In the genomic region with DNA sequence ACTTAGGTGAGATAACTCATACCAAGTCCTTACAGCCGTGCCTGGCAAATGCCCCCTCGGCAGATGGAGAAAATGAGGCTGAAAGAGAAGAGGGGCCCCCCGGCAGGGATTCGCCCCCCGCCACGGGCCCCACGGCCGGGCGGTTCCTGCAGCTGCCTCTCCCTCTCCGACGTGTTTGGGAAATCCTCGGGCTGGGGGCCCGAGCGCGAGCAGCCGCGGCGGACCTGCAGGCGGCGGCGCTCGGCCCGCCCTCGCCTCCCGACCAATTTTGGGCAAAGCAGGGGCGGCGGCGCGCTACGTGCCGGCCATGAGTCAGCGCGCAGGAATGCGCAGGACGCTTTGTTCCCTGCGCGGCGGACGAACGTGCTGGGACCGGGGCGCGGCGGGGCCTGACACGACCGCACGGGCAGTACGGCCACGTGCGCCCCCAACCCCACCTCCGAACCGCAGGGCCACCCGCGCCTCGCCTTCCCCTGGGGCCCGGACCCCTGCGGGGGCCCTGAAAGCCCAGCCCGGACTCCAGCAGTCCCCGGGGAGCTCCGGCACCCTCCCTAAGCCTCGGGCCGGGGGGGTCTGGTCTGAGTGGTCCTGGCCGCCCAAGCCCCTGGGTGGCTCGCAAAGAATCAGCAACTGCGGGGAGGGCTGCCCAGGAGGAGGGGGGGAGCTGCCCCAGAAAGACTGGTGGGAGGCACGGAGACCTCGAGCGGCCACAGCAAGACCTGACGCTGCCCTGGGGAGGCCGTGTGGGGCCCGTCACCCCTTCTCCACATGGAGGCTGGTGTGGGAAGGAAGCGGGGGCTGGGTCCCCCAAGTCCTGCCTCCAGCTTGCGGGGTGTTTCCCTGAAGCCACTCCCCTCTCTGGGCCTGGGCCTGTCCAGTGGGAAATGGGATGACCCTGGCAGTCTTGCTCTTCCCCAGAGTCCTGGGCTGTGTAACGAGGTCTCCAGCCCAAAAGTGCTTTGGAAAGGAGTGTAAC, we compare ENCODE assay signal across 1 cellular context.
TF ChIP-seq lines count a peak whose summit lies in the region.

No MANE protein-coding gene starts in this region.

TF ChIP-seq in H1, 55 proteins besides CTCF, POLR2A, EP300 and RAD21:
- TF ChIP-seq YY1 (IDR thresholded peaks at IDR 0.05; ENCODE audit: low read depth, low read length) = 0 out of 2 replicates have a peak, but pooled peaks have one; percentile 41
- peak; percentile 27 for TF ChIP-seq KDM4A (IDR thresholded peaks at IDR 0.05; ENCODE audit: low read depth, low read length, severe bottlenecking)
- peak; percentile 5; the same call in 1 of the 2 replicates for TF ChIP-seq NRF1 (IDR thresholded peaks at IDR 0.05; ENCODE audit: low read depth, low read length)
- peak; percentile 88 for TF ChIP-seq E2F6 (IDR thresholded peaks at IDR 0.05)
- TF ChIP-seq POLR2AphosphoS5 (IDR thresholded peaks at IDR 0.05; ENCODE audit: low read depth, low read length) = peak; percentile 38
- no peak for TF ChIP-seq MAFK (IDR thresholded peaks at IDR 0.05; ENCODE audit: low read depth, low read length)
- no peak for TF ChIP-seq CHD1 (IDR thresholded peaks at IDR 0.05; ENCODE audit: low read depth, low read length)
- TF ChIP-seq, protein P1, sequence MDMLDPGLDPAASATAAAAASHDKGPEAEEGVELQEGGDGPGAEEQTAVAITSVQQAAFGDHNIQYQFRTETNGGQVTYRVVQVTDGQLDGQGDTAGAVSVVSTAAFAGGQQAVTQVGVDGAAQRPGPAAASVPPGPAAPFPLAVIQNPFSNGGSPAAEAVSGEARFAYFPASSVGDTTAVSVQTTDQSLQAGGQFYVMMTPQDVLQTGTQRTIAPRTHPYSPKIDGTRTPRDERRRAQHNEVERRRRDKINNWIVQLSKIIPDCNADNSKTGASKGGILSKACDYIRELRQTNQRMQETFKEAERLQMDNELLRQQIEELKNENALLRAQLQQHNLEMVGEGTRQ (IDR thresholded peaks at IDR 0.05; ENCODE audit: low read length) = peak; percentile 33
- no peak for TF ChIP-seq ZNF274 (IDR thresholded peaks at IDR 0.05; ENCODE audit: borderline replicate concordance, extremely low read depth, low read length)
- TF ChIP-seq JUN (IDR thresholded peaks at IDR 0.05; ENCODE audit: low read depth, low read length) = peak; percentile 97
- peak; percentile 34 for TF ChIP-seq RNF2 (IDR thresholded peaks at IDR 0.05; ENCODE audit: borderline replicate concordance, low read depth, low read length, missing control alignments, poor library complexity, severe bottlenecking)
- TF ChIP-seq GABPA (IDR thresholded peaks at IDR 0.05; ENCODE audit: borderline replicate concordance, insufficient read depth, low read length) = no peak
- TF ChIP-seq TAF7 (optimal IDR thresholded peaks at IDR 0.05; ENCODE audit: borderline replicate concordance, low read depth, low read length) = no peak
- no peak for TF ChIP-seq SP1 (IDR thresholded peaks at IDR 0.05; ENCODE audit: low read depth, low read length)
- peak; percentile 100 for TF ChIP-seq JUND (IDR thresholded peaks at IDR 0.05; ENCODE audit: low read length)
- peak; percentile 86 for TF ChIP-seq ATF3 (IDR thresholded peaks at IDR 0.05; ENCODE audit: insufficient read depth, low read depth, low read length)
- peak; percentile 27 for TF ChIP-seq ASH2L (IDR thresholded peaks at IDR 0.05; ENCODE audit: low read length)
- TF ChIP-seq FOSL1 (IDR thresholded peaks at IDR 0.05; ENCODE audit: insufficient read depth, low read depth, low read length) = peak; percentile 81
- peak; percentile 98 for TF ChIP-seq TEAD4 (IDR thresholded peaks at IDR 0.05; ENCODE audit: low read depth, low read length)
- peak; percentile 47; the same call in 1 of the 2 replicates for TF ChIP-seq PHF8 (conservative IDR thresholded peaks at IDR 0.05; ENCODE audit: low read depth, low read length)
- no peak; the same call in 1 of the 2 replicates for TF ChIP-seq BACH1 (IDR thresholded peaks at IDR 0.05; ENCODE audit: low read length)
- TF ChIP-seq CREB1 (IDR thresholded peaks at IDR 0.05) = peak; percentile 70
- TF ChIP-seq TBP (IDR thresholded peaks at IDR 0.05; ENCODE audit: low read depth, low read length) = peak; percentile 55; the same call in 1 of the 2 replicates
- peak; percentile 95 for TF ChIP-seq SRF (IDR thresholded peaks at IDR 0.05; ENCODE audit: low read depth, low read length)
- TF ChIP-seq RFX5 (IDR thresholded peaks at IDR 0.05; ENCODE audit: borderline replicate concordance, low read depth, low read length) = no peak
- TF ChIP-seq CHD2 (IDR thresholded peaks at IDR 0.05; ENCODE audit: low read length) = no peak; the same call in 1 of the 2 replicates
- no peak for TF ChIP-seq SAP30 (IDR thresholded peaks at IDR 0.05; ENCODE audit: insufficient read depth, insufficient replicate concordance, low read length)
- TF ChIP-seq TCF12 (IDR thresholded peaks at IDR 0.05; ENCODE audit: low read depth, low read length) = no peak
- peak; percentile 99 for TF ChIP-seq MAX (IDR thresholded peaks at IDR 0.05)
- TF ChIP-seq CEBPB (IDR thresholded peaks at IDR 0.05; ENCODE audit: low read depth, low read length) = no peak
- TF ChIP-seq POU5F1 (IDR thresholded peaks at IDR 0.05; ENCODE audit: low read depth, low read length) = no peak
- peak; percentile 61 for TF ChIP-seq TAF1 (IDR thresholded peaks at IDR 0.05; ENCODE audit: low read depth, low read length)
